Comparison of ENCODE assay signal across 8 cellular contexts in genomic region chr1:112956503-112957132, GRCh38. TPM values are rescaled to one million over a fixed set of nuclear protein-coding genes. Genes with fewer than 3 reads are reported as not detected.
DNase-seq lines count a peak whose midpoint lies in the region; ATAC-seq and TF ChIP-seq lines count a peak whose summit lies in the region.

No MANE protein-coding gene starts in this region.

- H3K36me3 ChIP-seq in GM23338 (ENCODE audit: insufficient read depth) (peaks cover 19% of the 10 kb centered on the region), NT2/D1 (ENCODE audit: insufficient read depth, insufficient read length, low read length) (peaks cover 51% of the 10 kb centered on the region)

- peak overlapping the region; percentile 98 for H3K4me3 Mint-ChIP-seq in GM23338
- H3K4me3 Mint-ChIP-seq in activated naive CD8-positive, alpha-beta T cell treated with anti-CD3 and anti-CD28 coated beads, Interleukin-2, amount 50 U/mL, for 24 hours: peak overlapping the region; percentile 100

- H3K79me2 ChIP-seq in GM23338 (replicated peaks; ENCODE audit: insufficient read depth): peaks cover 97% of the 10 kb centered on the region

- peak overlapping the region; percentile 84 for H3K4me2 ChIP-seq in GM23338

- H2AFZ ChIP-seq in GM23338: 0 out of 2 replicates have a peak overlapping the region, but pooled peaks have one; percentile 35

- H3K9ac ChIP-seq in NT2/D1 (ENCODE audit: insufficient read length, low read depth): peak overlapping the region; percentile 100

- H3K4me1 ChIP-seq in GM23338 (ENCODE audit: insufficient read depth): peaks cover 46% of the 10 kb centered on the region
- no peaks in the 10 kb centered on the region for H3K4me1 ChIP-seq in NT2/D1 (ENCODE audit: insufficient read depth, insufficient read length)

- peaks cover 34% of the 10 kb centered on the region for H4K20me1 ChIP-seq in GM23338 (replicated peaks; ENCODE audit: insufficient read depth)

- peaks cover 39% of the 10 kb centered on the region for H3K4me1 Mint-ChIP-seq in GM23338
- H3K4me1 Mint-ChIP-seq in activated naive CD8-positive, alpha-beta T cell treated with anti-CD3 and anti-CD28 coated beads, Interleukin-2, amount 50 U/mL, for 24 hours: peaks cover 68% of the 10 kb centered on the region

- TF ChIP-seq CTCF in GM23338 (conservative IDR thresholded peaks at IDR 0.05; ENCODE audit: low read depth in 2 of 2): no peak

- no peaks in the 10 kb centered on the region for H3K9me2 ChIP-seq in GM23338 (ENCODE audit: insufficient read depth)

- H3K27ac ChIP-seq in GM23338 (ENCODE audit: low read depth): peak overlapping the region; percentile 78
- peak overlapping the region; percentile 40 to 93 (median 86) for H3K27ac ChIP-seq in skin epidermis

- H3K27me3 ChIP-seq in GM23338 (ENCODE audit: insufficient read depth) (no peaks in the 10 kb centered on the region), NT2/D1 (ENCODE audit: insufficient read depth, insufficient read length) (no peaks in the 10 kb centered on the region)

- H3K4me3 ChIP-seq in GM23338 (peak overlapping the region; percentile 85), NT2/D1 (ENCODE audit: insufficient read length, low read depth) (peak overlapping the region; percentile 100), iPS-11a (ENCODE audit: low read depth, low read length) (peak overlapping the region; percentile 92), skin epidermis (peak overlapping the region; percentile 62 to 92 (median 66))

- H3K36me3 Mint-ChIP-seq in GM23338 (ENCODE audit: low read depth): peaks cover 57% of the 10 kb centered on the region
- H3K36me3 Mint-ChIP-seq in activated naive CD8-positive, alpha-beta T cell treated with anti-CD3 and anti-CD28 coated beads, Interleukin-2, amount 50 U/mL, for 24 hours (ENCODE audit: low read depth): peaks cover 66% of the 10 kb centered on the region

- H3K27me3 Mint-ChIP-seq in GM23338 (ENCODE audit: insufficient read depth, low read depth, poor library complexity): peaks cover 4% of the 10 kb centered on the region
- H3K27me3 Mint-ChIP-seq in activated naive CD8-positive, alpha-beta T cell treated with anti-CD3 and anti-CD28 coated beads, Interleukin-2, amount 50 U/mL, for 24 hours: no peaks in the 10 kb centered on the region

- no peaks in the 10 kb centered on the region for H3K9me3 ChIP-seq in NT2/D1 (ENCODE audit: insufficient read depth, low read length)

- no peaks in the 10 kb centered on the region for H3K9me3 Mint-ChIP-seq in GM23338
- no peaks in the 10 kb centered on the region for H3K9me3 Mint-ChIP-seq in activated naive CD8-positive, alpha-beta T cell treated with anti-CD3 and anti-CD28 coated beads, Interleukin-2, amount 50 U/mL, for 24 hours

- 0 out of 2 replicates have a peak, but pooled peaks cover 3% of the 10 kb centered on the region for H3F3A ChIP-seq in GM23338 (replicated peaks; ENCODE audit: low read depth)

- H3K27ac Mint-ChIP-seq in GM23338: peak overlapping the region; percentile 80
- peak overlapping the region; percentile 100 for H3K27ac Mint-ChIP-seq in activated naive CD8-positive, alpha-beta T cell treated with anti-CD3 and anti-CD28 coated beads, Interleukin-2, amount 50 U/mL, for 24 hours

- DNase-seq in COR-L47 (lab: John Stamatoyannopoulos, UW) (peak; percentile 21), GM23338 (ENCODE audit: low spot score) (peak; percentile 78), NT2/D1 (ENCODE audit: low read depth, low spot score) (no peak), RKO (ENCODE audit: low spot score) (no peak)
- peak; percentile 40 for DNase-seq in activated naive CD8-positive, alpha-beta T cell treated with anti-CD3 and anti-CD28 coated beads, Interleukin-2, amount 50 U/mL, for 24 hours

- ATAC-seq in GM23338 (peak; percentile 22), HG03108 (IDR thresholded peaks at IDR 0.05; ENCODE audit: unreplicated experiment) (no peak)
- ATAC-seq in activated naive CD8-positive, alpha-beta T cell treated with anti-CD3 and anti-CD28 coated beads, Interleukin-2, amount 50 U/mL, for 24 hours: peak; percentile 9

TF ChIP-seq in GM23338, 12 proteins besides CTCF, POLR2A, EP300 and RAD21 (continues in another document):
- TF ChIP-seq, protein P1, sequence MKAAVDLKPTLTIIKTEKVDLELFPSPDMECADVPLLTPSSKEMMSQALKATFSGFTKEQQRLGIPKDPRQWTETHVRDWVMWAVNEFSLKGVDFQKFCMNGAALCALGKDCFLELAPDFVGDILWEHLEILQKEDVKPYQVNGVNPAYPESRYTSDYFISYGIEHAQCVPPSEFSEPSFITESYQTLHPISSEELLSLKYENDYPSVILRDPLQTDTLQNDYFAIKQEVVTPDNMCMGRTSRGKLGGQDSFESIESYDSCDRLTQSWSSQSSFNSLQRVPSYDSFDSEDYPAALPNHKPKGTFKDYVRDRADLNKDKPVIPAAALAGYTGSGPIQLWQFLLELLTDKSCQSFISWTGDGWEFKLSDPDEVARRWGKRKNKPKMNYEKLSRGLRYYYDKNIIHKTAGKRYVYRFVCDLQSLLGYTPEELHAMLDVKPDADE (IDR thresholded peaks at IDR 0.05): no peak
- TF ChIP-seq CREB1 (CRISPR knock-in tag; IDR thresholded peaks at IDR 0.05; ENCODE audit: low read depth) (no peak), STAT1 (IDR thresholded peaks at IDR 0.05; ENCODE audit: unreplicated experiment) (no peak), JUNB (IDR thresholded peaks at IDR 0.05; ENCODE audit: unreplicated experiment) (no peak), REST (IDR thresholded peaks at IDR 0.05; ENCODE audit: unreplicated experiment) (no peak), ZNF114 (CRISPR knock-in tag; IDR thresholded peaks at IDR 0.05) (no peak), NANOG (IDR thresholded peaks at IDR 0.05; ENCODE audit: borderline replicate concordance) (no peak), EZH2phosphoT487 (IDR thresholded peaks at IDR 0.05; ENCODE audit: unreplicated experiment) (no peak)

RNA-seq across cellular contexts. Expression of gene SLC16A1, which starts 0.6 kb away (rescaled TPM):
- total RNA-seq in GM23338 (2014; rRNA removed; shearing (Covaris generic)): 559 and 593 TPM in 2 replicates
- 218 and 231 TPM in 2 replicates for polyA plus RNA-seq in GM23338 (2016; fragmentation: Nextera tagmentation; extraction: Ambion mirVana)

Comparison
In these comparisons a context has a peak if more than half of its experiments do, and no peak if none do; other contexts are left out.
1. DNase-seq: peak in COR-L47 (single experiment), GM23338 (single experiment) and activated naive CD8-positive, alpha-beta T cell treated with anti-CD3 and anti-CD28 coated beads, Interleukin-2, amount 50 U/mL, for 24 hours (single experiment); none in NT2/D1 (single experiment) and RKO (single experiment).
2. Peak in every context shown above with its lines, with median percentiles within 50 percentile points of each other: H3K4me3 ChIP-seq.